ENCODE assay signal across 9 cellular contexts in the genomic region with DNA sequence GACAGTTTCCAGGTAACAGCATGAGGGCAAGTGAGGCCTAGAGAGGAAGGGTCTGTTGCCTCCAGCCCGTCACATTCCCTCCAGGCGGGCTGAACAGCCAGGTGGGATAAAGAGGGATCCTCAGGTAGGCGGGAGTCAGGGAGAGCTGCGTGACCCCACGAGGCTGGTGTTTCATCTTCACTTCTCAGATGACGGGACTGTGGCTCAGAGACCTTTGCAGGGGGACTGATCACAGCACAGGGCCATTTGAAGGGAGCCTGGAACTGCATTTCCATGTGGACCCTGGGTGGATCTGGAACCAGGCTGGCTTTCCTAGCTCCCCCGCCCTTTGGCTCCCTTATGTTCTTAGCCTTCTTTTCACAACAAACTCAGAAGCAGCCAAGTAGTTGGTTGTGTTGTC. TPM values are rescaled to one million over a fixed set of nuclear protein-coding genes. Genes with fewer than 3 reads are reported as not detected.
A peak's percentile ranks its signal among the peaks of the same experiment; 100 is the strongest.
DNase-seq lines count a peak whose midpoint lies in the region; ATAC-seq and TF ChIP-seq lines count a peak whose summit lies in the region.
"Had no signal": no experiment of that assay in that cellular context is flagged by ENCODE, and none has a peak within 500 bp of the region (broad histone marks: within the 10 kb centered on the region; RNA-seq: fewer than 3 reads in every experiment).

No MANE protein-coding gene starts in this region.

- POLR2A ChIA-PET in CD4-positive, alpha-beta T cell (lab: Charles Lee), result interaction anchor here (3.2 to 5.1 kb wide), 3 partner anchors 8 to 46 kb away, joined by 13 to 87 read pairs (median 35); no protein-coding TSS in a partner anchor

- H3K9me3 ChIP-seq in CD4-positive, alpha-beta T cell (ENCODE audit: control insufficient read depth, low read length), result no peaks in the 10 kb centered on the region
- H3K9me3 ChIP-seq in OCI-LY3 (ENCODE audit: insufficient read depth, low read length) (no peaks in the 10 kb centered on the region), Karpas-422 (ENCODE audit: low read length) (no peaks in the 10 kb centered on the region)

- intact Hi-C loops in CD4-positive, alpha-beta T cell (cut with DNase I, micrococcal nuclease), result no loop called here

- H4K20me1 ChIP-seq in OCI-LY3 (ENCODE audit: insufficient read depth, low read length) (peaks cover 91% of the 10 kb centered on the region), Karpas-422 (ENCODE audit: insufficient read depth, low read depth, low read length) (no peaks in the 10 kb centered on the region; the same call in 1 of the 2 replicates)

- peaks cover 39% of the 10 kb centered on the region for H3K4me1 ChIP-seq in OCI-LY3 (ENCODE audit: low read length)
- peaks cover 23% of the 10 kb centered on the region for H3K4me1 ChIP-seq in Karpas-422 (ENCODE audit: low read length)

- H3K79me2 ChIP-seq in OCI-LY3 (ENCODE audit: low read length) (peaks cover 22% of the 10 kb centered on the region; the same call in 1 of the 2 replicates), Karpas-422 (ENCODE audit: low read length) (peaks cover 52% of the 10 kb centered on the region)

- no peak overlapping the region for H3K4me3 Mint-ChIP-seq in CD4-positive, alpha-beta T cell
- H3K4me3 Mint-ChIP-seq in nephron, result no peak overlapping the region

- H3K9me2 ChIP-seq in Karpas-422 (replicated peaks; ENCODE audit: insufficient read depth, low read length), result no peaks in the 10 kb centered on the region

- DNase-seq in CD4-positive, alpha-beta T cell, result peak in 1 of 10 experiments; percentile 25
- peak; percentile 56 for DNase-seq in coronary artery (ENCODE audit: low spot score)
- DNase-seq in 8988T, result no peak
- DNase-seq in Karpas-422, result no peak
- DNase-seq in middle frontal gyrus (ENCODE audit: extremely low spot score, low spot score), result no peak
- DNase-seq: DMS79 had no signal

- peak overlapping the region; percentile 82 for H3K27ac Mint-ChIP-seq in CD4-positive, alpha-beta T cell
- H3K27ac Mint-ChIP-seq in nephron, result peak overlapping the region; percentile 10 to 73 (median 19)

- H3K9me3 Mint-ChIP-seq in CD4-positive, alpha-beta T cell, result no peaks in the 10 kb centered on the region
- no peaks in the 10 kb centered on the region for H3K9me3 Mint-ChIP-seq in nephron

- no peak for ATAC-seq in CD4-positive, alpha-beta T cell (ENCODE audit: poor library complexity)
- ATAC-seq in HG03520 (IDR thresholded peaks at IDR 0.05; ENCODE audit: unreplicated experiment), result no peak

- H3K4me1 Mint-ChIP-seq in CD4-positive, alpha-beta T cell (ENCODE audit: low read depth), result peaks cover 79% of the 10 kb centered on the region
- peaks cover 44% of the 10 kb centered on the region for H3K4me1 Mint-ChIP-seq in nephron

- H3K27ac ChIP-seq in CD4-positive, alpha-beta T cell (ENCODE audit: low read depth, low read length), result peak overlapping the region; percentile 80
- no peak overlapping the region for H3K27ac ChIP-seq in OCI-LY3 (ENCODE audit: low read length)
- peak overlapping the region; percentile 9 to 48 for H3K27ac ChIP-seq in coronary artery
- no peak overlapping the region for H3K27ac ChIP-seq in Karpas-422 (ENCODE audit: low read length)

- H3K36me3 ChIP-seq in OCI-LY3 (replicated peaks; ENCODE audit: low read depth, low read length), result peaks cover 49% of the 10 kb centered on the region
- peaks cover 7% of the 10 kb centered on the region for H3K36me3 ChIP-seq in Karpas-422 (ENCODE audit: insufficient read depth, low read length)

- H2AFZ ChIP-seq in OCI-LY3 (ENCODE audit: low read depth, low read length) (no peak overlapping the region), Karpas-422 (ENCODE audit: low read length) (no peak overlapping the region)

- H3K27me3 ChIP-seq in CD4-positive, alpha-beta T cell (ENCODE audit: control insufficient read depth, insufficient read depth, low read length), result no peaks in the 10 kb centered on the region
- peaks cover 5% of the 10 kb centered on the region; the same call in 1 of the 2 replicates for H3K27me3 ChIP-seq in OCI-LY3 (ENCODE audit: low read depth, low read length)
- no peaks in the 10 kb centered on the region for H3K27me3 ChIP-seq in Karpas-422 (ENCODE audit: low read length)

- no peak for TF ChIP-seq CTCF in CD4-positive, alpha-beta T cell (IDR thresholded peaks at IDR 0.05)
- TF ChIP-seq CTCF in OCI-LY3 (IDR thresholded peaks at IDR 0.05; ENCODE audit: low read depth, low read length), result no peak
- no peak for TF ChIP-seq CTCF in coronary artery (IDR thresholded peaks at IDR 0.05)
- TF ChIP-seq CTCF in nephron (IDR thresholded peaks at IDR 0.05; ENCODE audit: unreplicated experiment in 3 of 3), result no peak

- no peak overlapping the region for H3K4me3 ChIP-seq in OCI-LY3 (ENCODE audit: low read length)
- H3K4me3 ChIP-seq in coronary artery, result no peak overlapping the region
- H3K4me3 ChIP-seq in Karpas-422 (ENCODE audit: low read length), result no peak overlapping the region

- H3K36me3 Mint-ChIP-seq in CD4-positive, alpha-beta T cell (ENCODE audit: low read depth), result peaks cover 51% of the 10 kb centered on the region
- H3K36me3 Mint-ChIP-seq in nephron (ENCODE audit: low read depth), result peaks cover 38% of the 10 kb centered on the region

- H3K27me3 Mint-ChIP-seq in CD4-positive, alpha-beta T cell, result no peaks in the 10 kb centered on the region
- no peaks in the 10 kb centered on the region for H3K27me3 Mint-ChIP-seq in nephron (ENCODE audit: low read depth)

- H3K4me2 ChIP-seq in OCI-LY3 (ENCODE audit: low read length) (peak overlapping the region; percentile 87; the same call in 1 of the 2 replicates), Karpas-422 (ENCODE audit: low read depth, low read length, poor library complexity, severe bottlenecking) (no peak overlapping the region)

- no peak overlapping the region for H3K9ac ChIP-seq in OCI-LY3 (ENCODE audit: low read length)
- no peak overlapping the region for H3K9ac ChIP-seq in Karpas-422 (ENCODE audit: low read length)

- CTCF ChIA-PET in CD4-positive, alpha-beta T cell (lab: Charles Lee), result interaction anchor here (2.1 to 27.4 kb wide), 3 partner anchors 8 to 41 kb away, joined by 8 to 487 read pairs (median 13); partner anchors contain the start of gene SH2B3

RNA-seq across cellular contexts. Expression of gene SH2B3, which starts 37.4 kb away (rescaled TPM):
- total RNA-seq in CD4-positive, alpha-beta T cell, result 10 to 100 TPM; 42.3 to 46.4 TPM
- 16.7 and 20.8 TPM in 2 replicates for total RNA-seq in Karpas-422 (2014; rRNA removed; shearing (Covaris generic); ENCODE audit: low replicate concordance)

Comparison
In these comparisons a context has a peak if more than half of its experiments do, and no peak if none do; other contexts are left out.
1. H3K27ac ChIP-seq: peak in CD4-positive, alpha-beta T cell (single experiment) and coronary artery (2 of 2); none in OCI-LY3 (single experiment) and Karpas-422 (single experiment).